7 cellular contexts compared by ENCODE assay signal in genomic region chr18:63320690-63321265, GRCh38.
DNase-seq lines count a peak whose midpoint lies in the region; ATAC-seq and TF ChIP-seq lines count a peak whose summit lies in the region.

No MANE protein-coding gene starts in this region.

- H3K4me3 ChIP-seq in iPS DF 6.9 (ENCODE audit: low read length) (peak overlapping the region; percentile 48; the same call in 1 of the 2 replicates), skin epidermis (peak overlapping the region; percentile 54 to 75 (median 63))

- TF ChIP-seq CTCF in RWPE1 (conservative IDR thresholded peaks at IDR 0.05; ENCODE audit: low read depth): no peak

- ATAC-seq in GM18868 (IDR thresholded peaks at IDR 0.05; ENCODE audit: unreplicated experiment): peak; percentile 25
- peak; percentile 16 for ATAC-seq in HG03432 (IDR thresholded peaks at IDR 0.05; ENCODE audit: unreplicated experiment)
- no peak for ATAC-seq in HG02884 (IDR thresholded peaks at IDR 0.05; ENCODE audit: unreplicated experiment)

- no CpG with 5 or more reads among the region's 33 CpGs for WGBS in iPS DF 6.9 (ENCODE audit: insufficient coverage, insufficient read length)

- CTCF ChIA-PET in RWPE1 (lab: Yijun Ruan, JAX): no interaction called here

- H3K9me3 ChIP-seq in iPS DF 6.9 (ENCODE audit: control insufficient read depth, insufficient read depth, low read length): no peaks in the 10 kb centered on the region

- H3K4me1 ChIP-seq in iPS DF 6.9 (ENCODE audit: control insufficient read depth, insufficient read depth, low read length): peaks cover 2% of the 10 kb centered on the region; the same call in 1 of the 2 replicates

- no peaks in the 10 kb centered on the region for H3K36me3 ChIP-seq in iPS DF 6.9 (ENCODE audit: control insufficient read depth, insufficient read depth, low read length)

- H3K27ac ChIP-seq in RWPE1 (peak overlapping the region; percentile 80), iPS DF 6.9 (ENCODE audit: low read length) (no peak overlapping the region), skin epidermis (peak overlapping the region in 18 of 21 experiments; percentile 61 to 91 (median 80))

- POLR2A ChIA-PET in RWPE1 (lab: Yijun Ruan, JAX; ENCODE audit: low non-redundant PET): no interaction called here

- DNase-seq in RWPE1 (ENCODE audit: low spot score) (no peak), amniotic epithelial cell (ENCODE audit: low read depth) (peak; percentile 21), iPS DF 6.9 (ENCODE audit: low read depth, low spot score) (no peak)

- peaks cover 10% of the 10 kb centered on the region; the same call in 1 of the 2 replicates for H3K27me3 ChIP-seq in iPS DF 6.9 (ENCODE audit: control insufficient read depth, insufficient read depth, low read length)
